Comparison of ENCODE assay signal across 9 cellular contexts in the genomic region with DNA sequence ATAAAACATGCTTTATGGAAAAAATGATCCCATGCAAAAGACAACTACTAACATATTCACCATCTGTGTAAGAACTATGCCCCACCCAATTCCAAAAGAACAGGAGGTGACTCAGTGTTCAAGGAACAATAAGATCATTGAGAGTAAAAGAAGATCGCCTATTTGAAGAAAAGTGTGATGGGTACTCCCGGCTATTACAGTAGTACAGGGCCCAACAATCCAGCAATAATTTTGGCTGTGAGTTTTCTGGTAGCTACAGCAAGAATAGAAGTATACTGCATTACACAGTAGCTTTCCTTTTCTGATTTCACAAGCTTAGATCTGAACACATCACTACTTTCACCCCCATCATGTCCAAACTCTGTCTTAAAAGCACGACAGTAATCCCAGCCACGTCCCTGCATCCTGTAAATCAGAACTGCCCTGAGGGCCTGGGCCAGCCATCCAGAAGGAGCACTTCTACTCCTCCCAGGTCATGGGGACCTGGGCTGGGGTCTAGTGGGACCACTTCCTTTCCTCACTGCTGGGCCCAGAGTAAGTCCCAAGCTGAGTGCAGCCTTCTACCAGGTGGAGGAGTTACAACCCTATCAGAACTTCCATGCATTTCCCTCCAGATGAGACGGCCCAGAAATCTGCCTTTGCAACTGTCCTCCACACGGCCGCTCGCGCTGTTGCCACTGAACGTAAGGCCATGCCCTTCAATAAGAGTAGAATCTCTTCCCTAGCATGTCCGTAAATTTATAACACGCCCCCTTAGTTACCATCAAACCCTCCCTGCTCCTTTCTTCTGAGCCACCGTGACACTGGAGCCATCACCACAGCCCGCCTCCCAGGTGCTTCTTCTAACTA. TPM values are rescaled to one million over a fixed set of nuclear protein-coding genes. Genes with fewer than 3 reads are reported as not detected.
DNase-seq lines count a peak whose midpoint lies in the region; ATAC-seq and TF ChIP-seq lines count a peak whose summit lies in the region.
"Had no signal": no experiment of that assay in that cellular context is flagged by ENCODE, and none has a peak within 500 bp of the region (broad histone marks: within the 10 kb centered on the region; RNA-seq: fewer than 3 reads in every experiment).

No MANE protein-coding gene starts in this region.

- peaks cover 8% of the 10 kb centered on the region for H3K36me3 Mint-ChIP-seq in WTC11

- H3K4me3 Mint-ChIP-seq in WTC11 = no peak overlapping the region

- H3K27me3 ChIP-seq in foreskin keratinocyte (no peaks in the 10 kb centered on the region), smooth muscle cell (ENCODE audit: low read depth) (no peaks in the 10 kb centered on the region)

- H3F3A ChIP-seq in smooth muscle cell (ENCODE audit: low read depth) = peaks cover 41% of the 10 kb centered on the region

- H4K20me1 ChIP-seq in smooth muscle cell (ENCODE audit: low read depth) = peaks cover 37% of the 10 kb centered on the region

- no peaks in the 10 kb centered on the region for H3K9me3 Mint-ChIP-seq in WTC11

- TF ChIP-seq CTCF in WTC11 (IDR thresholded peaks at IDR 0.05) (no peak), foreskin keratinocyte (conservative IDR thresholded peaks at IDR 0.05) (peak; percentile 23), smooth muscle cell (IDR thresholded peaks at IDR 0.05; ENCODE audit: borderline replicate concordance, insufficient read depth, poor library complexity, severe bottlenecking) (no peak)

- H3K4me1 Mint-ChIP-seq in WTC11 = peaks cover 59% of the 10 kb centered on the region

- H3K4me2 ChIP-seq in smooth muscle cell = peak overlapping the region; percentile 83

- H3K27ac Mint-ChIP-seq in WTC11 = peak overlapping the region; percentile 25

- H3K79me2 ChIP-seq in smooth muscle cell (ENCODE audit: low read depth) = peaks cover 75% of the 10 kb centered on the region

- peak overlapping the region; percentile 100 for H3K27ac ChIP-seq in foreskin keratinocyte
- H3K27ac ChIP-seq in smooth muscle cell (ENCODE audit: low read depth) = peak overlapping the region; percentile 96
- H3K27ac ChIP-seq: C4-2B had no signal

- peak overlapping the region; percentile 85 for H3K9ac ChIP-seq in smooth muscle cell (ENCODE audit: low read depth)

- H3K36me3 ChIP-seq in smooth muscle cell (ENCODE audit: low read depth) = no peaks in the 10 kb centered on the region

- no peak for DNase-seq in activated CD4-positive, CD25-positive, alpha-beta regulatory T cell treated with anti-CD3 and anti-CD28 coated beads, Interleukin-2, amount 50 U/mL, for 72 hours
- DNase-seq in WTC11 (ENCODE audit: low spot score) (no peak), foreskin keratinocyte (peak; percentile 76 to 91), smooth muscle cell (lab: John Stamatoyannopoulos, UW; ENCODE audit: unreplicated experiment) (no peak), NCI-H1105 (lab: John Stamatoyannopoulos, UW) (no peak), NCI-H82 treated with DMSO at 0.1 percent for 48 hours (lab: John Stamatoyannopoulos, UW; ENCODE audit: unreplicated experiment) (no peak)
- no peak for DNase-seq in stimulated activated naive CD4-positive, alpha-beta T cell treated with Interleukin-2 at 50 U/mL for 16 hours (lab: John Stamatoyannopoulos, UW)

- no peaks in the 10 kb centered on the region for H3K9me3 ChIP-seq in smooth muscle cell (replicated peaks; ENCODE audit: low read depth)

- peak; percentile 12 to 36 for ATAC-seq in activated CD4-positive, CD25-positive, alpha-beta regulatory T cell treated with anti-CD3 and anti-CD28 coated beads, Interleukin-2, amount 50 U/mL, for 24 hours
- ATAC-seq in WTC11 (peak; percentile 40), foreskin keratinocyte (peak; percentile 66)

- WGBS in smooth muscle cell (ENCODE audit: low lambda C conversion rate) = 55% methylated on average over 14 of the region's 14 CpGs

- POLR2A ChIA-PET in WTC11 (lab: Charles Lee) = no interaction called here

- H3K4me3 ChIP-seq in smooth muscle cell = peak overlapping the region; percentile 21

- no peak overlapping the region for H2AFZ ChIP-seq in smooth muscle cell (ENCODE audit: low read depth)

- H3K4me1 ChIP-seq in foreskin keratinocyte = peaks cover 40% of the 10 kb centered on the region
- H3K4me1 ChIP-seq in smooth muscle cell (ENCODE audit: low read depth) = peaks cover 47% of the 10 kb centered on the region

- CTCF ChIA-PET in WTC11 (lab: Charles Lee) = interaction anchor here (0.7 kb wide), 1 partner anchor 156 kb away, joined by 3 read pairs; no protein-coding TSS in a partner anchor

- no peaks in the 10 kb centered on the region for H3K27me3 Mint-ChIP-seq in WTC11 (ENCODE audit: low read depth)

TF ChIP-seq in WTC11, 78 proteins besides CTCF, POLR2A, EP300 and RAD21:
- TF ChIP-seq, protein P1, sequence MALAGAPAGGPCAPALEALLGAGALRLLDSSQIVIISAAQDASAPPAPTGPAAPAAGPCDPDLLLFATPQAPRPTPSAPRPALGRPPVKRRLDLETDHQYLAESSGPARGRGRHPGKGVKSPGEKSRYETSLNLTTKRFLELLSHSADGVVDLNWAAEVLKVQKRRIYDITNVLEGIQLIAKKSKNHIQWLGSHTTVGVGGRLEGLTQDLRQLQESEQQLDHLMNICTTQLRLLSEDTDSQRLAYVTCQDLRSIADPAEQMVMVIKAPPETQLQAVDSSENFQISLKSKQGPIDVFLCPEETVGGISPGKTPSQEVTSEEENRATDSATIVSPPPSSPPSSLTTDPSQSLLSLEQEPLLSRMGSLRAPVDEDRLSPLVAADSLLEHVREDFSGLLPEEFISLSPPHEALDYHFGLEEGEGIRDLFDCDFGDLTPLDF (CRISPR knock-in tag; IDR thresholded peaks at IDR 0.05) = no peak
- TF ChIP-seq, protein P2, sequence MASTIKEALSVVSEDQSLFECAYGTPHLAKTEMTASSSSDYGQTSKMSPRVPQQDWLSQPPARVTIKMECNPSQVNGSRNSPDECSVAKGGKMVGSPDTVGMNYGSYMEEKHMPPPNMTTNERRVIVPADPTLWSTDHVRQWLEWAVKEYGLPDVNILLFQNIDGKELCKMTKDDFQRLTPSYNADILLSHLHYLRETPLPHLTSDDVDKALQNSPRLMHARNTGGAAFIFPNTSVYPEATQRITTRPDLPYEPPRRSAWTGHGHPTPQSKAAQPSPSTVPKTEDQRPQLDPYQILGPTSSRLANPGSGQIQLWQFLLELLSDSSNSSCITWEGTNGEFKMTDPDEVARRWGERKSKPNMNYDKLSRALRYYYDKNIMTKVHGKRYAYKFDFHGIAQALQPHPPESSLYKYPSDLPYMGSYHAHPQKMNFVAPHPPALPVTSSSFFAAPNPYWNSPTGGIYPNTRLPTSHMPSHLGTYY (CRISPR knock-in tag; IDR thresholded peaks at IDR 0.05) = no peak
- no peak for TF ChIP-seq KAT7 (CRISPR knock-in tag; IDR thresholded peaks at IDR 0.05; ENCODE audit: borderline replicate concordance)
- no peak for TF ChIP-seq HMGA2 (CRISPR knock-in tag; IDR thresholded peaks at IDR 0.05)

RNA-seq across cellular contexts. Expression of a gene that starts 7.9 kb away (rescaled TPM):
- total RNA-seq in WTC11 (2021) = 45.1 to 61.1 TPM (median 60.4 TPM) in 3 replicates
- total RNA-seq in foreskin keratinocyte = 60.6 and 63.8 TPM in 2 replicates
- 18.5 and 21.5 TPM in 2 replicates for polyA plus RNA-seq in foreskin keratinocyte
- total RNA-seq in smooth muscle cell = 69.4 and 71.1 TPM in 2 replicates
- polyA plus RNA-seq in smooth muscle cell = 27.9 and 33.8 TPM in 2 replicates

RNA-seq across cellular contexts. Expression of a gene that starts 35.0 kb away (rescaled TPM):
- total RNA-seq in WTC11 (2021) (23.4 to 31.1 TPM (median 24.7 TPM) in 3 replicates), foreskin keratinocyte (5.1 and 5.7 TPM in 2 replicates), smooth muscle cell (10.3 and 11.0 TPM in 2 replicates)
- polyA plus RNA-seq in foreskin keratinocyte (3.7 TPM in 2 replicates), smooth muscle cell (29.2 and 50.0 TPM in 2 replicates)

Comparison
In these comparisons a context has a peak if more than half of its experiments do, and no peak if none do; other contexts are left out.
1. DNase-seq: peak in foreskin keratinocyte (2 of 2); none in activated CD4-positive, CD25-positive, alpha-beta regulatory T cell treated with anti-CD3 and anti-CD28 coated beads, Interleukin-2, amount 50 U/mL, for 72 hours (single experiment), WTC11 (single experiment), smooth muscle cell (single experiment), stimulated activated naive CD4-positive, alpha-beta T cell treated with Interleukin-2 at 50 U/mL for 16 hours (single experiment), NCI-H1105 (single experiment) and NCI-H82 treated with DMSO at 0.1 percent for 48 hours (single experiment).
2. Peak in every context shown above with its lines, with median percentiles within 50 percentile points of each other: ATAC-seq.